Comparison of ENCODE assay signal across 11 cellular contexts in genomic region chr2:46252891-46253659, GRCh38. TPM values are rescaled to one million over a fixed set of nuclear protein-coding genes. Genes with fewer than 3 reads are reported as not detected.
DNase-seq lines count a peak whose midpoint lies in the region; ATAC-seq, FAIRE-seq and TF ChIP-seq lines count a peak whose summit lies in the region.
"Had no signal": no experiment of that assay in that cellular context is flagged by ENCODE, and none has a peak within 500 bp of the region (broad histone marks: within the 10 kb centered on the region; RNA-seq: fewer than 3 reads in every experiment).

No MANE protein-coding gene starts in this region.

- H3K4me1 ChIP-seq in HepG2 (ENCODE audit: insufficient read depth, low read length), result no peaks in the 10 kb centered on the region

- CTCF ChIA-PET in HepG2 (lab: Yijun Ruan, JAX; ENCODE audit: low intra/inter-chr PET ratio, low total read pairs), result no interaction called here

- ATAC-seq in HepG2, result no peak
- ATAC-seq in HG03175 (IDR thresholded peaks at IDR 0.05; ENCODE audit: unreplicated experiment), result no peak

- POLR2A ChIA-PET in HepG2 (lab: Yijun Ruan, JAX), result no interaction called here

- no peaks in the 10 kb centered on the region for H3K9me3 ChIP-seq in HepG2 (ENCODE audit: low read length)

- no peak for TF ChIP-seq CTCF in HepG2 (CRISPR knock-in tag; IDR thresholded peaks at IDR 0.05)

- in situ Hi-C loops in G401 (cut with HindIII; ENCODE audit: low sequenced_read_pairs) (no loop called here), HepG2 (cut with HindIII; ENCODE audit: extremely low pct_ligation_motif_present, low pct_unique_long_range_greater_than_20kb) (no loop called here), KBM-7 (cut with MboI; ENCODE audit: low pct_unique_long_range_greater_than_20kb, low sequenced_read_pairs) (no loop called here)

- H3K4me3 ChIP-seq in HepG2 (replicated peaks in 1 of 3; ENCODE audit: insufficient read depth in 1 of 3, low read depth in 2 of 3, low read length in 3 of 3), result no peak overlapping the region

- no peaks in the 10 kb centered on the region; a peak in 1 of 5 replicates for H3K36me3 ChIP-seq in HepG2 (replicated peaks in 1 of 2; ENCODE audit: control insufficient read depth in 1 of 2, insufficient read depth in 2 of 2, low read length in 2 of 2)

- no peak overlapping the region for H3K4me2 ChIP-seq in HepG2 (ENCODE audit: low read depth, low read length)

- peaks cover 3 to 40% of the 10 kb centered on the region in 2 experiments; a peak in 4 of 5 replicates for H3K27me3 ChIP-seq in HepG2 (ENCODE audit: control insufficient read depth in 1 of 2, insufficient read depth in 2 of 2, low read length in 2 of 2)

- no peak overlapping the region for H3K27ac ChIP-seq in HepG2 (ENCODE audit: extremely low read length, insufficient read depth, low read length)

- no peak for TF ChIP-seq POLR2A in HepG2 (IDR thresholded peaks at IDR 0.05; ENCODE audit: insufficient read depth in 1 of 2, low read depth in 2 of 2, low read length in 2 of 2)

- peak; percentile 43 for DNase-seq in G401 (ENCODE audit: low spot score)
- DNase-seq in NCI-H446 treated with DMSO at 0.1 percent for 48 hours (lab: John Stamatoyannopoulos, UW), result peak; percentile 13
- peak; percentile 63 to 79 for DNase-seq in dermis microvascular lymphatic vessel endothelial cell (ENCODE audit: low read depth in 2 of 2)
- DNase-seq in HepG2 (ENCODE audit: low spot score), result no peak
- DNase-seq in KBM-7, result no peak
- no peak for DNase-seq in midbrain (lab: John Stamatoyannopoulos, UW)
- DNase-seq in stimulated activated CD4-positive, alpha-beta T cell treated with anti-CD3 and anti-CD28 coated beads, Interleukin-4, amount 100 ng/mL, for 1 hour, result no peak
- DNase-seq: activated CD4-positive, CD25-positive, alpha-beta regulatory T cell; NCI-H2029; SIG-M5 had no signal

- WGBS in HepG2 (ENCODE audit: low lambda C conversion rate), result 36% methylated on average over 5 of the region's 5 CpGs

- BruUV-seq in HepG2 (replicated peaks; lab: Mats Ljungman, UMichigan), result no TSS peak

- TF ChIP-seq EP300 in HepG2 (IDR thresholded peaks at IDR 0.05; ENCODE audit: low read depth in 2 of 2, low read length in 2 of 2) (no peak), HepG2 (CRISPR knock-in tag; IDR thresholded peaks at IDR 0.05; ENCODE audit: borderline replicate concordance) (no peak)

- no peak overlapping the region for H2AFZ ChIP-seq in HepG2 (ENCODE audit: low read length)

- intact Hi-C loops in HepG2 (cut with micrococcal nuclease; ENCODE audit: unreplicated experiment), result no loop called here

- no peaks in the 10 kb centered on the region for H3K79me2 ChIP-seq in HepG2 (ENCODE audit: insufficient read depth, low read length)

- TF ChIP-seq RAD21 in HepG2 (CRISPR knock-in tag; IDR thresholded peaks at IDR 0.05), result no peak

- no peaks in the 10 kb centered on the region for H4K20me1 ChIP-seq in HepG2 (ENCODE audit: insufficient read depth, low read length)

- no peak for FAIRE-seq in HepG2 (lab: Jason Lieb, UNC)

- H3K9ac ChIP-seq in HepG2 (ENCODE audit: insufficient read depth, low read depth, low read length), result no peak overlapping the region

TF ChIP-seq in HepG2, 621 proteins besides CTCF, POLR2A, EP300 and RAD21:
- TF ChIP-seq MAFF (IDR thresholded peaks at IDR 0.05; ENCODE audit: low read depth, low read length) (peak; percentile 75), MAX (IDR thresholded peaks at IDR 0.05) (no peak), MAFK (conservative IDR thresholded peaks at IDR 0.05 in 1 of 2, IDR thresholded peaks at IDR 0.05 in 1 of 2; ENCODE audit: low read length in 2 of 2) (peak; percentile 84 to 85)

RNA-seq across cellular contexts. Expression of gene EPAS1, which starts 44.1 kb away (rescaled TPM):
- total RNA-seq in G401 (2014; rRNA removed; shearing (Covaris generic)), result 0.03 TPM in 1 of 2 replicates, not detected in the other
- total RNA-seq in dermis microvascular lymphatic vessel endothelial cell, result 109 and 193 TPM in 2 replicates
- total RNA-seq in HepG2 (2016; rRNA removed; fragmentation: Illumina TruSeq; extraction: Trizol), result 47.1 and 64.9 TPM in 2 replicates
- total RNA-seq in HepG2 (2016; cell fraction: cytosol; rRNA removed; fragmentation: Illumina TruSeq; extraction: Trizol; ENCODE audit: low read depth), result 15.6 and 21.2 TPM in 2 replicates
- 45.9 and 54.8 TPM in 2 replicates for total RNA-seq in HepG2 (2016; cell fraction: insoluble cytoplasmic fraction; rRNA removed; fragmentation: Illumina TruSeq; extraction: Trizol)
- total RNA-seq in HepG2 (2016; cell fraction: membrane; rRNA removed; fragmentation: Illumina TruSeq; extraction: Trizol), result 54.5 and 63.7 TPM in 2 replicates
- 54.3 and 61.3 TPM in 2 replicates for total RNA-seq in HepG2 (2016; cell fraction: nucleus; rRNA removed; fragmentation: Illumina TruSeq; extraction: Trizol)
- 182 and 202 TPM in 2 replicates for polyA plus RNA-seq in HepG2 (2011; rRNA removed)
- polyA plus RNA-seq in HepG2 (2011; cell fraction: cytosol; rRNA removed), result 62.2 and 87.1 TPM in 2 replicates
- polyA plus RNA-seq in HepG2 (2011; cell fraction: nucleus; rRNA removed), result 133 and 141 TPM in 2 replicates
- polyA plus RNA-seq in HepG2 (2012), result 97.8 and 103 TPM in 2 replicates
- polyA plus RNA-seq in HepG2 (2016; cell fraction: cytosol; fragmentation: Illumina TruSeq; extraction: Trizol; ENCODE audit: low read depth), result 15.2 and 19.3 TPM in 2 replicates
- polyA plus RNA-seq in HepG2 (2016; cell fraction: insoluble cytoplasmic fraction; fragmentation: Illumina TruSeq; extraction: Trizol; ENCODE audit: low read depth), result 72.5 and 91.0 TPM in 2 replicates
- 64.7 and 77.7 TPM in 2 replicates for polyA plus RNA-seq in HepG2 (2016; cell fraction: membrane; fragmentation: Illumina TruSeq; extraction: Trizol; ENCODE audit: low read depth)
- polyA plus RNA-seq in HepG2 (2016; cell fraction: nucleus; fragmentation: Illumina TruSeq; extraction: Trizol; ENCODE audit: insufficient read depth, low read depth), result 74.5 and 82.8 TPM in 2 replicates
- polyA minus RNA-seq in HepG2 (2011; rRNA and poly(A)+ RNA removed; ENCODE audit: low replicate concordance), result 156 and 217 TPM in 2 replicates
- polyA minus RNA-seq in HepG2 (2011; cell fraction: cytosol; rRNA and poly(A)+ RNA removed), result 122 and 129 TPM in 2 replicates
- polyA minus RNA-seq in HepG2 (2011; cell fraction: nucleus; rRNA and poly(A)+ RNA removed), result 185 and 262 TPM in 2 replicates

Comparison
In these comparisons a context has a peak if more than half of its experiments do, and no peak if none do; other contexts are left out.
1. DNase-seq: peak in G401 (single experiment), NCI-H446 treated with DMSO at 0.1 percent for 48 hours (single experiment) and dermis microvascular lymphatic vessel endothelial cell (2 of 2); none in HepG2 (single experiment), KBM-7 (single experiment), midbrain (single experiment) and stimulated activated CD4-positive, alpha-beta T cell treated with anti-CD3 and anti-CD28 coated beads, Interleukin-4, amount 100 ng/mL, for 1 hour (single experiment).
2. RNA of gene EPAS1, which starts 44.1 kb away (total RNA-seq): 109 to 193 TPM in dermis microvascular lymphatic vessel endothelial cell and 15.6 to 64.9 TPM in HepG2; 0.03 TPM in G401; every median in the first group is over 10 times any median in the second.